ENCODE assay signal across 39 cellular contexts in the genomic region with DNA sequence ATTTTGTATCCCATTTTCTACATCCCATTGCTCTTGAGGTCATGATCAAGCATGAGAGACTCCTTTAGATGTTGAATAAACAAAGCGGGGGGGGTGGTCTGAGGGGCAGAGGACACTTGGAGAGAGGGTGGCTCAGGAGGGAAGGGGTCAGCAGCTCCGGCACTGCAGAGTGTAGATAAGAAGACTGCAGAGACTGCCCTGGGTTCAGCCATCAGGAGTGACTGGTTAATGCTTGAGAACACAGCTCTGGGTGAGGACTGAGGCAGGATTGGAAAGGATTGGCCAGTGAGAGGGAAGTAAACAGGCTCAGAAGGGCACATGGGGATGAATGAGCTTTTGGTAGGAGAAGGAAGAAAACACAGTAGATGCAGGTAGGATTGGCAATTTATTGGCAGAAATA.
"Had no signal": no experiment of that assay in that cellular context is flagged by ENCODE, and none has a peak within 500 bp of the region (broad histone marks: within the 10 kb centered on the region; RNA-seq: fewer than 3 reads in every experiment).

No MANE protein-coding gene starts in this region.

- H3K27ac Mint-ChIP-seq: activated CD4-positive, alpha-beta memory T cell treated with anti-CD3 and anti-CD28 coated beads, Interleukin-2, amount 10 ng/mL, durations not matched to agents 7 days and 5 days; activated CD4-positive, alpha-beta T cell treated with anti-CD3 and anti-CD28 coated beads for 36 hours; activated CD4-positive, alpha-beta T cell treated with anti-CD3 and anti-CD28 coated beads, Interleukin-2, amount 10 ng/mL, durations not matched to agents 7 days and 5 days; activated CD8-positive, alpha-beta memory T cell treated with anti-CD3 and anti-CD28 coated beads, Interleukin-2, amount 10 ng/mL, durations not matched to agents 7 days and 5 days; activated CD8-positive, alpha-beta T cell treated with anti-CD3 and anti-CD28 coated beads, Interleukin-2, amount 10 ng/mL, durations not matched to agents 7 days and 5 days; activated naive CD4-positive, alpha-beta T cell treated with anti-CD3 and anti-CD28 coated beads, Interleukin-2, amount 10 ng/mL, durations not matched to agents 7 days and 5 days; activated naive CD4-positive, alpha-beta T cell treated with anti-CD3 and anti-CD28 coated beads, Interleukin-2, amount 50 U/mL, for 24 hours; activated naive CD8-positive, alpha-beta T cell; activated naive CD8-positive, alpha-beta T cell treated with anti-CD3 and anti-CD28 coated beads, Interleukin-2, amount 10 ng/mL, durations not matched to agents 7 days and 5 days; activated naive CD8-positive, alpha-beta T cell treated with anti-CD3 and anti-CD28 coated beads, Interleukin-2, amount 50 U/mL, for 24 hours; activated T-cell treated with anti-CD3 and anti-CD28 coated beads, Interleukin-2, amount 50 U/mL, for 24 hours; activated T-helper 2 cell treated with anti-CD3 and anti-CD28 coated beads, Interferon-gamma antibody, Interleukin-2, Interleukin-4, amounts not matched to agents 10 μg/mL and 5 μg/mL and 100 μg/mL, durations not matched to agents 14 hours and 24 hours and 36 hours; T-helper 1 cell treated with Interleukin-12 subunit alpha and Interleukin-12 subunit beta and Interleukin-4 antibody, amounts not matched to agents 30 μg/mL and 1 μg/mL, for 36 hours; T-helper 2 cell treated with Interferon-gamma antibody and Interleukin-4, amounts not matched to agents 5 μg/mL and 100 μg/mL, for 36 hours; WTC11 had no signal

- H3K36me3 ChIP-seq: ascending aorta, cardiac muscle cell, WERI-Rb-1 had no signal

- H3K4me3 ChIP-seq: ascending aorta, cardiac muscle cell had no signal

- ATAC-seq: activated CD4-positive, alpha-beta T cell treated with anti-CD3 and anti-CD28 coated beads for 36 hours; activated CD4-positive, CD25-positive, alpha-beta regulatory T cell treated with anti-CD3 and anti-CD28 coated beads, Interleukin-2, amount 50 U/mL, for 24 hours; activated CD8-positive, alpha-beta memory T cell treated with anti-CD3 and anti-CD28 coated beads, Interleukin-2, amount 10 ng/mL, durations not matched to agents 7 days and 5 days; activated CD8-positive, alpha-beta T cell treated with anti-CD3 and anti-CD28 coated beads, Interleukin-2, amount 10 ng/mL, durations not matched to agents 7 days and 5 days; activated naive CD8-positive, alpha-beta T cell treated with anti-CD3 and anti-CD28 coated beads, Interleukin-2, amount 50 U/mL, for 24 hours; WTC11 had no signal

- H3K27ac ChIP-seq: ascending aorta, cardiac muscle cell, WERI-Rb-1 had no signal

- FAIRE-seq: bronchial epithelial cell had no signal

- H3K4me1 Mint-ChIP-seq: activated CD4-positive, alpha-beta memory T cell treated with anti-CD3 and anti-CD28 coated beads, Interleukin-2, amount 10 ng/mL, durations not matched to agents 7 days and 5 days; activated CD4-positive, alpha-beta T cell treated with anti-CD3 and anti-CD28 coated beads for 36 hours; activated CD4-positive, alpha-beta T cell treated with anti-CD3 and anti-CD28 coated beads, Interleukin-2, amount 10 ng/mL, durations not matched to agents 7 days and 5 days; activated CD8-positive, alpha-beta memory T cell treated with anti-CD3 and anti-CD28 coated beads, Interleukin-2, amount 10 ng/mL, durations not matched to agents 7 days and 5 days; activated naive CD4-positive, alpha-beta T cell treated with anti-CD3 and anti-CD28 coated beads, Interleukin-2, amount 10 ng/mL, durations not matched to agents 7 days and 5 days; activated naive CD4-positive, alpha-beta T cell treated with anti-CD3 and anti-CD28 coated beads, Interleukin-2, amount 50 U/mL, for 24 hours; activated naive CD8-positive, alpha-beta T cell treated with anti-CD3 and anti-CD28 coated beads, Interleukin-2, amount 10 ng/mL, durations not matched to agents 7 days and 5 days; activated naive CD8-positive, alpha-beta T cell treated with anti-CD3 and anti-CD28 coated beads, Interleukin-2, amount 50 U/mL, for 24 hours; central memory CD8-positive, alpha-beta T cell had no signal

- DNase-seq: activated CD4-positive, alpha-beta memory T cell treated with anti-CD3 and anti-CD28 coated beads, Interleukin-2, amount 10 ng/mL, durations not matched to agents 7 days and 5 days; activated CD4-positive, alpha-beta T cell treated with anti-CD3 and anti-CD28 coated beads for 1 hour; activated CD4-positive, alpha-beta T cell treated with anti-CD3 and anti-CD28 coated beads for 36 hours; activated CD4-positive, alpha-beta T cell treated with anti-CD3 and anti-CD28 coated beads for 48 hours; activated CD4-positive, alpha-beta T cell treated with anti-CD3 and anti-CD28 coated beads, Interleukin-2, amount 10 ng/mL, durations not matched to agents 7 days and 5 days; activated CD4-positive, alpha-beta T cell treated with anti-CD3 and anti-CD28 coated beads, Interleukin-2, amount 50 U/mL, for 48 hours; activated CD4-positive, CD25-positive, alpha-beta regulatory T cell; activated CD8-positive, alpha-beta memory T cell treated with anti-CD3 and anti-CD28 coated beads for 24 hours; activated CD8-positive, alpha-beta memory T cell treated with anti-CD3 and anti-CD28 coated beads, Interleukin-2, amount 10 ng/mL, durations not matched to agents 7 days and 5 days; activated CD8-positive, alpha-beta memory T cell treated with anti-CD3 and anti-CD28 coated beads, Interleukin-2, amount 50 U/mL, for 48 hours; activated CD8-positive, alpha-beta T cell treated with anti-CD3 and anti-CD28 coated beads, Interleukin-2, amount 10 ng/mL, durations not matched to agents 7 days and 5 days; activated effector memory CD4-positive, alpha-beta T cell treated with Interleukin-2 at 50 U/mL for 16 hours; activated gamma-delta T cell; activated naive CD4-positive, alpha-beta T cell treated with anti-CD3 and anti-CD28 coated beads, Interleukin-2, amount 10 ng/mL, durations not matched to agents 7 days and 5 days; activated naive CD4-positive, alpha-beta T cell treated with Interleukin-2 at 50 U/mL for 16 hours; activated naive CD8-positive, alpha-beta T cell treated with anti-CD3 and anti-CD28 coated beads, Interleukin-2, amount 10 ng/mL, durations not matched to agents 7 days and 5 days; activated naive CD8-positive, alpha-beta T cell treated with anti-CD3 and anti-CD28 coated beads, Interleukin-2, amount 50 U/mL, for 24 hours; activated T-cell treated with anti-CD3 and anti-CD28 coated beads, Interleukin-2, amount 50 U/mL, for 24 hours; activated T-cell treated with anti-CD3 and anti-CD28 coated beads, Interleukin-2, amount 50 U/mL, for 48 hours; amygdala; anterior cingulate cortex; caudate nucleus; cerebellar nuclear complex; T-helper 1 cell; T-helper 2 cell; T-helper 9 cell; WERI-Rb-1 had no signal

- H3K4me3 Mint-ChIP-seq: activated CD4-positive, alpha-beta memory T cell treated with anti-CD3 and anti-CD28 coated beads, Interleukin-2, amount 10 ng/mL, durations not matched to agents 7 days and 5 days; activated CD4-positive, alpha-beta T cell treated with anti-CD3 and anti-CD28 coated beads for 36 hours; activated CD4-positive, alpha-beta T cell treated with anti-CD3 and anti-CD28 coated beads, Interleukin-2, amount 10 ng/mL, durations not matched to agents 7 days and 5 days; activated CD8-positive, alpha-beta memory T cell treated with anti-CD3 and anti-CD28 coated beads, Interleukin-2, amount 10 ng/mL, durations not matched to agents 7 days and 5 days; activated CD8-positive, alpha-beta T cell treated with anti-CD3 and anti-CD28 coated beads, Interleukin-2, amount 10 ng/mL, durations not matched to agents 7 days and 5 days; activated naive CD4-positive, alpha-beta T cell treated with anti-CD3 and anti-CD28 coated beads, Interleukin-2, amount 10 ng/mL, durations not matched to agents 7 days and 5 days; activated naive CD4-positive, alpha-beta T cell treated with anti-CD3 and anti-CD28 coated beads, Interleukin-2, amount 50 U/mL, for 24 hours; activated naive CD8-positive, alpha-beta T cell; activated naive CD8-positive, alpha-beta T cell treated with anti-CD3 and anti-CD28 coated beads, Interleukin-2, amount 10 ng/mL, durations not matched to agents 7 days and 5 days; activated naive CD8-positive, alpha-beta T cell treated with anti-CD3 and anti-CD28 coated beads, Interleukin-2, amount 50 U/mL, for 24 hours; activated T-cell treated with anti-CD3 and anti-CD28 coated beads, Interleukin-2, amount 50 U/mL, for 24 hours; brain; central memory CD8-positive, alpha-beta T cell; T-helper 1 cell treated with Interleukin-12 subunit alpha and Interleukin-12 subunit beta and Interleukin-4 antibody, amounts not matched to agents 30 μg/mL and 1 μg/mL, for 36 hours; T-helper 2 cell treated with Interferon-gamma antibody and Interleukin-4, amounts not matched to agents 5 μg/mL and 100 μg/mL, for 36 hours; WTC11 had no signal

- H3K9me3 ChIP-seq: ascending aorta had no signal

- H3K36me3 Mint-ChIP-seq: activated CD8-positive, alpha-beta memory T cell treated with anti-CD3 and anti-CD28 coated beads, Interleukin-2, amount 10 ng/mL, durations not matched to agents 7 days and 5 days; activated naive CD4-positive, alpha-beta T cell treated with anti-CD3 and anti-CD28 coated beads, Interleukin-2, amount 10 ng/mL, durations not matched to agents 7 days and 5 days; activated naive CD4-positive, alpha-beta T cell treated with anti-CD3 and anti-CD28 coated beads, Interleukin-2, amount 50 U/mL, for 24 hours; activated naive CD8-positive, alpha-beta T cell; activated naive CD8-positive, alpha-beta T cell treated with anti-CD3 and anti-CD28 coated beads, Interleukin-2, amount 10 ng/mL, durations not matched to agents 7 days and 5 days; brain; WTC11 had no signal

- H3K27me3 ChIP-seq: ascending aorta, cardiac muscle cell had no signal

- H3K9me3 Mint-ChIP-seq: activated CD4-positive, alpha-beta memory T cell treated with anti-CD3 and anti-CD28 coated beads, Interleukin-2, amount 10 ng/mL, durations not matched to agents 7 days and 5 days; activated CD4-positive, alpha-beta T cell treated with anti-CD3 and anti-CD28 coated beads, Interleukin-2, amount 10 ng/mL, durations not matched to agents 7 days and 5 days; activated naive CD4-positive, alpha-beta T cell treated with anti-CD3 and anti-CD28 coated beads, Interleukin-2, amount 10 ng/mL, durations not matched to agents 7 days and 5 days; activated naive CD4-positive, alpha-beta T cell treated with anti-CD3 and anti-CD28 coated beads, Interleukin-2, amount 50 U/mL, for 24 hours; activated naive CD8-positive, alpha-beta T cell treated with anti-CD3 and anti-CD28 coated beads, Interleukin-2, amount 10 ng/mL, durations not matched to agents 7 days and 5 days; activated naive CD8-positive, alpha-beta T cell treated with anti-CD3 and anti-CD28 coated beads, Interleukin-2, amount 50 U/mL, for 24 hours; activated T-cell treated with anti-CD3 and anti-CD28 coated beads, Interleukin-2, amount 50 U/mL, for 24 hours; activated T-helper 2 cell treated with anti-CD3 and anti-CD28 coated beads, Interferon-gamma antibody, Interleukin-2, Interleukin-4, amounts not matched to agents 10 μg/mL and 5 μg/mL and 100 μg/mL, durations not matched to agents 14 hours and 24 hours and 36 hours; central memory CD8-positive, alpha-beta T cell; T-helper 1 cell treated with Interleukin-12 subunit alpha and Interleukin-12 subunit beta and Interleukin-4 antibody, amounts not matched to agents 30 μg/mL and 1 μg/mL, for 36 hours; T-helper 2 cell treated with Interferon-gamma antibody and Interleukin-4, amounts not matched to agents 5 μg/mL and 100 μg/mL, for 36 hours had no signal

- H3K27me3 Mint-ChIP-seq: activated CD4-positive, alpha-beta T cell treated with anti-CD3 and anti-CD28 coated beads, Interleukin-2, amount 10 ng/mL, durations not matched to agents 7 days and 5 days; activated CD8-positive, alpha-beta memory T cell treated with anti-CD3 and anti-CD28 coated beads, Interleukin-2, amount 10 ng/mL, durations not matched to agents 7 days and 5 days; activated naive CD4-positive, alpha-beta T cell treated with anti-CD3 and anti-CD28 coated beads, Interleukin-2, amount 10 ng/mL, durations not matched to agents 7 days and 5 days; brain had no signal
